ENCODE assay signal across 10 cellular contexts in the genomic region with DNA sequence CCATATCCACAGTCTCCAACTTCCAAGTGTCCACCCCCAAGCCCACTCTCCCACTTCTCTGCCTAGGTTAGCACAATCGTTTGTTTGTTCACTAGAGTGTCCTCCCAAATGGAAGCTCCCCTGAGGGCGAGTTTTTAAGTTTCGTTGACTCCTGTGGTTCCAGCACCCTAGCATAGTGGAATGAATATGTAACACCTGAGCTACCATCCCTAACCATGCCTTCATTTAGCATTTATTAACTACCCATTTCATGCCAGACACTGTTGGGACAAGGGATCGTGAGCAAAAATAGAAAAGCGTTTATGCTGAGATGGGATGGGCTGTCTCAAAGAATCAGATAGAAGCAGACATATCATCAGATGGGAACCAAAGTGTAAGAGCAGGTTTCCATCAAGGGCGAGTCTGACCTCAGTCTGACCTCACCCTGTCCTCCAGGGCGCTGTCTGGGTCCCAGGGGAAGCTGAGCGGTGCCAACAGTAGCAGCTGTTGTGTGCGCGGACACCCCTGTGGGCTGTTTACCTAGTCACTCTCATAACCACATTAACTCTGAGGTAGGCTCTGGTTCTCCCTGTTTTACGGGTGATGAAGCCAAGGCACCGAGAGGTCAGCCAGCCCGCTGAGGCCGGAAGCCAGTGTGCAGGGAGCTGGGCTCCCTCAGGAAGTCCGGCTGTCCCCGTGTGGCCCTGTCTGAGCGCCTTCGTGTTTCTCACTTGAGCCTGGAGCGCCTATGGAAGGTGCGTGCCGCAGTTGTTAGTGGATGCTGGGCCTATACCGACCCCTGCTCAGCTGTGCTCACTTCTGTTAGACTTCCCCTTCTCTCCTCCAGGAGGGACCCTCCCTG. TPM values are rescaled to one million over a fixed set of nuclear protein-coding genes. Genes with fewer than 3 reads are reported as not detected.
DNase-seq lines count a peak whose midpoint lies in the region; ATAC-seq and TF ChIP-seq lines count a peak whose summit lies in the region.
"Had no signal": no experiment of that assay in that cellular context is flagged by ENCODE, and none has a peak within 500 bp of the region (broad histone marks: within the 10 kb centered on the region; RNA-seq: fewer than 3 reads in every experiment).

No MANE protein-coding gene starts in this region.

- H3K9me2 ChIP-seq in SK-N-SH: no peaks in the 10 kb centered on the region

- in situ Hi-C loops in ACHN (cut with HindIII; ENCODE audit: low pct_ligation_motif_present, low pct_unique_long_range_greater_than_20kb, low sequenced_read_pairs): loop anchor here (25.0 kb wide), 1 partner anchor 140 kb away; a partner anchor contains a TSS

- H3K9me3 Mint-ChIP-seq in activated CD8-positive, alpha-beta T cell treated with anti-CD3 and anti-CD28 coated beads for 36 hours: no peaks in the 10 kb centered on the region
- no peaks in the 10 kb centered on the region for H3K9me3 Mint-ChIP-seq in activated CD8-positive, alpha-beta T cell treated with anti-CD3 and anti-CD28 coated beads, Interleukin-2, amount 10 ng/mL, durations not matched to agents 7 days and 5 days (ENCODE audit: insufficient read depth)

- CTCF ChIA-PET in activated CD8-positive, alpha-beta T cell treated with anti-CD3 and anti-CD28 coated beads for 36 hours (lab: Charles Lee): interaction anchor here (1.4 kb wide), 1 partner anchor 9 kb away, joined by 4 read pairs; no protein-coding TSS in a partner anchor
- CTCF ChIA-PET in activated CD8-positive, alpha-beta T cell treated with anti-CD3 and anti-CD28 coated beads, Interleukin-2, amount 10 ng/mL, durations not matched to agents 7 days and 5 days (lab: Charles Lee): interaction anchor here (1.9 kb wide), 1 partner anchor 9 kb away, joined by 6 read pairs; no protein-coding TSS in a partner anchor
- CTCF ChIA-PET in SK-N-SH (lab: Yijun Ruan, JAX): interaction anchor here (0.7 to 5.4 kb wide), 9 partner anchors 10 to 186 kb away, joined by 3 to 47 read pairs (median 3); a partner anchor contains a TSS

- H3K36me3 ChIP-seq in SK-N-SH (replicated peaks in 1 of 2; ENCODE audit: control insufficient read depth in 1 of 2, insufficient read depth in 2 of 2, low read length in 1 of 2): peaks cover 52 to 78% of the 10 kb centered on the region in 2 experiments
- H3K36me3 ChIP-seq in suprapubic skin: peaks cover 76% of the 10 kb centered on the region

- TF ChIP-seq EP300 in SK-N-SH (IDR thresholded peaks at IDR 0.05; ENCODE audit: borderline replicate concordance in 1 of 2, low read depth in 1 of 2, low read length in 1 of 2) (peak in 1 of 2 experiments; percentile 52; a peak in 2 of 4 replicates), suprapubic skin (IDR thresholded peaks at IDR 0.05) (no peak)

- H3F3A ChIP-seq in SK-N-SH (replicated peaks; ENCODE audit: insufficient read depth): peaks cover 10% of the 10 kb centered on the region

- no peak for TF ChIP-seq RAD21 in SK-N-SH (IDR thresholded peaks at IDR 0.05; ENCODE audit: low read length)

- TF ChIP-seq POLR2A in suprapubic skin (IDR thresholded peaks at IDR 0.05): no peak

- WGBS in SK-N-SH (ENCODE audit: low lambda C conversion rate): 74% methylated on average over 12 of the region's 22 CpGs
- 59% methylated on average over 17 of the region's 22 CpGs for WGBS in suprapubic skin

- H3K27ac Mint-ChIP-seq in activated CD8-positive, alpha-beta T cell treated with anti-CD3 and anti-CD28 coated beads for 36 hours: peak overlapping the region; percentile 0
- no peak overlapping the region for H3K27ac Mint-ChIP-seq in activated CD8-positive, alpha-beta T cell treated with anti-CD3 and anti-CD28 coated beads, Interleukin-2, amount 10 ng/mL, durations not matched to agents 7 days and 5 days
- H3K27ac Mint-ChIP-seq: activated CD4-positive, alpha-beta T cell treated with anti-CD3 and anti-CD28 coated beads for 36 hours had no signal

- peaks cover 23% of the 10 kb centered on the region for H3K4me1 Mint-ChIP-seq in activated CD8-positive, alpha-beta T cell treated with anti-CD3 and anti-CD28 coated beads for 36 hours (ENCODE audit: low read depth)
- peaks cover 22% of the 10 kb centered on the region for H3K4me1 Mint-ChIP-seq in activated CD8-positive, alpha-beta T cell treated with anti-CD3 and anti-CD28 coated beads, Interleukin-2, amount 10 ng/mL, durations not matched to agents 7 days and 5 days (ENCODE audit: low read depth)

- intact Hi-C loops in activated CD8-positive, alpha-beta T cell treated with anti-CD3 and anti-CD28 coated beads for 36 hours (cut with micrococcal nuclease): no loop called here

- H4K20me1 ChIP-seq in SK-N-SH (ENCODE audit: insufficient read depth): 0 out of 2 replicates have a peak, but pooled peaks cover 8% of the 10 kb centered on the region

- ATAC-seq in activated CD8-positive, alpha-beta T cell treated with anti-CD3 and anti-CD28 coated beads for 36 hours: no peak
- no peak for ATAC-seq in activated CD8-positive, alpha-beta T cell treated with anti-CD3 and anti-CD28 coated beads, Interleukin-2, amount 10 ng/mL, durations not matched to agents 7 days and 5 days
- no peak for ATAC-seq in HG02973 (IDR thresholded peaks at IDR 0.05; ENCODE audit: unreplicated experiment)
- ATAC-seq in GM18498 (IDR thresholded peaks at IDR 0.05; ENCODE audit: unreplicated experiment): no peak
- ATAC-seq: activated CD4-positive, alpha-beta T cell treated with anti-CD3 and anti-CD28 coated beads for 36 hours had no signal

- DNase-seq in activated CD8-positive, alpha-beta T cell treated with anti-CD3 and anti-CD28 coated beads for 36 hours: no peak
- DNase-seq in activated CD8-positive, alpha-beta T cell treated with anti-CD3 and anti-CD28 coated beads, Interleukin-2, amount 10 ng/mL, durations not matched to agents 7 days and 5 days: no peak
- DNase-seq in SK-N-SH: peak; percentile 72
- peak; percentile 89 for DNase-seq in kidney tubule cell (ENCODE audit: low spot score)
- no peak for DNase-seq in suprapubic skin (ENCODE audit: low spot score in 2 of 2)
- no peak for DNase-seq in ACHN
- DNase-seq: activated CD4-positive, alpha-beta T cell treated with anti-CD3 and anti-CD28 coated beads for 36 hours had no signal

- H3K79me2 ChIP-seq in SK-N-SH (ENCODE audit: insufficient read depth): peaks cover 48% of the 10 kb centered on the region

- no peak for TF ChIP-seq CTCF in activated CD8-positive, alpha-beta T cell treated with anti-CD3 and anti-CD28 coated beads for 36 hours (IDR thresholded peaks at IDR 0.05)
- TF ChIP-seq CTCF in SK-N-SH (IDR thresholded peaks at IDR 0.05) (no peak), suprapubic skin (IDR thresholded peaks at IDR 0.05) (no peak)

- peaks cover 0 to 66% of the 10 kb centered on the region in 2 experiments; a peak in 2 of 4 replicates for H3K4me1 ChIP-seq in SK-N-SH (ENCODE audit: control insufficient read depth in 1 of 2, insufficient read depth in 2 of 2, low read depth in 1 of 2, low read length in 1 of 2)
- H3K4me1 ChIP-seq in suprapubic skin: peaks cover 83% of the 10 kb centered on the region

- H3K4me3 Mint-ChIP-seq in activated CD8-positive, alpha-beta T cell treated with anti-CD3 and anti-CD28 coated beads for 36 hours: no peak overlapping the region
- H3K4me3 Mint-ChIP-seq in activated CD8-positive, alpha-beta T cell treated with anti-CD3 and anti-CD28 coated beads, Interleukin-2, amount 10 ng/mL, durations not matched to agents 7 days and 5 days: no peak overlapping the region
- H3K4me3 Mint-ChIP-seq: activated CD4-positive, alpha-beta T cell treated with anti-CD3 and anti-CD28 coated beads for 36 hours had no signal

- no peak overlapping the region for H2AFZ ChIP-seq in SK-N-SH (ENCODE audit: low read depth)

- peak overlapping the region in 1 of 2 experiments; percentile 92; a peak in 2 of 4 replicates for H3K27ac ChIP-seq in SK-N-SH (ENCODE audit: low read depth in 2 of 2, low read length in 1 of 2)
- peak overlapping the region; percentile 44 for H3K27ac ChIP-seq in suprapubic skin
- H3K27ac ChIP-seq: HL-60 had no signal

- H3K4me2 ChIP-seq in SK-N-SH: no peak overlapping the region

- POLR2A ChIA-PET in activated CD8-positive, alpha-beta T cell treated with anti-CD3 and anti-CD28 coated beads for 36 hours (lab: Charles Lee): interaction anchor here (1.3 to 1.4 kb wide), 2 partner anchors 14 to 43 kb away, joined by 3 to 5 read pairs; no protein-coding TSS in a partner anchor
- POLR2A ChIA-PET in activated CD8-positive, alpha-beta T cell treated with anti-CD3 and anti-CD28 coated beads, Interleukin-2, amount 10 ng/mL, durations not matched to agents 7 days and 5 days (lab: Charles Lee): interaction anchor here (0.6 to 2.2 kb wide), 4 partner anchors 9 to 98 kb away, joined by 3 to 6 read pairs (median 3); a partner anchor contains a TSS
- POLR2A ChIA-PET in SK-N-SH (lab: Yijun Ruan, JAX): interaction anchor here (1.1 to 1.8 kb wide), 5 partner anchors 10 to 44 kb away, joined by 3 to 19 read pairs (median 4); a partner anchor contains a TSS

- H3K27me3 ChIP-seq in SK-N-SH (ENCODE audit: insufficient read depth): no peaks in the 10 kb centered on the region
- no peaks in the 10 kb centered on the region for H3K27me3 ChIP-seq in suprapubic skin

- H3K36me3 Mint-ChIP-seq in activated CD8-positive, alpha-beta T cell treated with anti-CD3 and anti-CD28 coated beads for 36 hours (ENCODE audit: low read depth): peaks cover 31% of the 10 kb centered on the region
- H3K36me3 Mint-ChIP-seq in activated CD8-positive, alpha-beta T cell treated with anti-CD3 and anti-CD28 coated beads, Interleukin-2, amount 10 ng/mL, durations not matched to agents 7 days and 5 days (ENCODE audit: low read depth): peaks cover 71% of the 10 kb centered on the region

- H3K4me3 ChIP-seq in SK-N-SH (ENCODE audit: low read depth in 2 of 2, low read length in 1 of 2): no peak overlapping the region; a peak in 1 of 4 replicates
- H3K4me3 ChIP-seq in suprapubic skin: no peak overlapping the region

- H3K9me3 ChIP-seq in SK-N-SH: no peaks in the 10 kb centered on the region
- no peaks in the 10 kb centered on the region for H3K9me3 ChIP-seq in suprapubic skin

- no peak overlapping the region for H3K9ac ChIP-seq in SK-N-SH

- H3K27me3 Mint-ChIP-seq in activated CD8-positive, alpha-beta T cell treated with anti-CD3 and anti-CD28 coated beads for 36 hours: no peaks in the 10 kb centered on the region
- no peaks in the 10 kb centered on the region for H3K27me3 Mint-ChIP-seq in activated CD8-positive, alpha-beta T cell treated with anti-CD3 and anti-CD28 coated beads, Interleukin-2, amount 10 ng/mL, durations not matched to agents 7 days and 5 days (ENCODE audit: low read depth)
- H3K27me3 Mint-ChIP-seq: activated CD4-positive, alpha-beta T cell treated with anti-CD3 and anti-CD28 coated beads for 36 hours had no signal

RNA-seq across cellular contexts. Expression of a gene that starts 6.2 kb away (rescaled TPM):
- 10 to 100 TPM; 50.1 to 54.5 TPM for total RNA-seq in activated CD8-positive, alpha-beta T cell treated with anti-CD3 and anti-CD28 coated beads for 36 hours
- total RNA-seq in activated CD8-positive, alpha-beta T cell treated with anti-CD3 and anti-CD28 coated beads, Interleukin-2, amount 10 ng/mL, durations not matched to agents 7 days and 5 days: 10 to 100 TPM; 93.4 to 94.6 TPM
- polyA plus RNA-seq in SK-N-SH (2012; rRNA removed): 44.8 and 54.8 TPM in 2 replicates
- polyA plus RNA-seq in SK-N-SH (2012; cell fraction: cytosol; rRNA removed): 24.4 and 36.0 TPM in 2 replicates
- polyA plus RNA-seq in SK-N-SH (2012; cell fraction: nucleus; rRNA removed): 47.8 and 67.5 TPM in 2 replicates
- 10 to 100 TPM; 44.3 to 55.1 (median 47.3) TPM for total RNA-seq in suprapubic skin

RNA-seq across cellular contexts. Expression of a gene that starts 42.4 kb away (rescaled TPM):
- 1 to 10 TPM in 1 of 2 experiments, under 1 TPM in 1; 0.81 to 1.4 TPM for total RNA-seq in activated CD8-positive, alpha-beta T cell treated with anti-CD3 and anti-CD28 coated beads for 36 hours
- under 1 TPM; 0.89 to 0.97 TPM for total RNA-seq in activated CD8-positive, alpha-beta T cell treated with anti-CD3 and anti-CD28 coated beads, Interleukin-2, amount 10 ng/mL, durations not matched to agents 7 days and 5 days
- polyA plus RNA-seq in SK-N-SH (2012; rRNA removed): 1.1 and 1.6 TPM in 2 replicates
- polyA plus RNA-seq in SK-N-SH (2012; cell fraction: cytosol; rRNA removed): 1.2 and 1.3 TPM in 2 replicates
- 5.3 and 5.7 TPM in 2 replicates for polyA plus RNA-seq in SK-N-SH (2012; cell fraction: nucleus; rRNA removed)
- 1 to 10 TPM in 2 of 4 donors, under 1 TPM in 1, not detected in 1; 0.42 to 1.9 (median 1.3) TPM for total RNA-seq in suprapubic skin

RNA-seq across cellular contexts. Expression of a gene that starts 44.4 kb away (rescaled TPM):
- 10 to 100 TPM; 86.7 to 90.3 TPM for total RNA-seq in activated CD8-positive, alpha-beta T cell treated with anti-CD3 and anti-CD28 coated beads for 36 hours
- 10 to 100 TPM; 86.1 to 99.8 TPM for total RNA-seq in activated CD8-positive, alpha-beta T cell treated with anti-CD3 and anti-CD28 coated beads, Interleukin-2, amount 10 ng/mL, durations not matched to agents 7 days and 5 days
- 38.8 and 48.5 TPM in 2 replicates for polyA plus RNA-seq in SK-N-SH (2012; rRNA removed)
- 63.0 and 77.9 TPM in 2 replicates for polyA plus RNA-seq in SK-N-SH (2012; cell fraction: cytosol; rRNA removed)
- 24.5 and 41.2 TPM in 2 replicates for polyA plus RNA-seq in SK-N-SH (2012; cell fraction: nucleus; rRNA removed)
- 10 to 100 TPM; 57.5 to 82.6 (median 60.2) TPM for total RNA-seq in suprapubic skin

RNA-seq across cellular contexts. Expression of a gene that starts 47.1 kb away (rescaled TPM):
- total RNA-seq in activated CD8-positive, alpha-beta T cell treated with anti-CD3 and anti-CD28 coated beads for 36 hours: 10 to 100 TPM; 13.8 to 15.0 TPM
- total RNA-seq in activated CD8-positive, alpha-beta T cell treated with anti-CD3 and anti-CD28 coated beads, Interleukin-2, amount 10 ng/mL, durations not matched to agents 7 days and 5 days: 10 to 100 TPM; 25.7 to 26.2 TPM
- polyA plus RNA-seq in SK-N-SH (2012; rRNA removed): 89.8 and 91.8 TPM in 2 replicates
- 61.8 and 74.3 TPM in 2 replicates for polyA plus RNA-seq in SK-N-SH (2012; cell fraction: cytosol; rRNA removed)
- polyA plus RNA-seq in SK-N-SH (2012; cell fraction: nucleus; rRNA removed): 56.1 and 72.7 TPM in 2 replicates
- total RNA-seq in suprapubic skin: 10 to 100 TPM; 33.7 to 52.5 (median 43.9) TPM

RNA-seq across cellular contexts. Expression of a gene that starts 54.0 kb away (rescaled TPM):
- 100 to 1,000 TPM; 185 to 186 TPM for total RNA-seq in activated CD8-positive, alpha-beta T cell treated with anti-CD3 and anti-CD28 coated beads for 36 hours
- 100 to 1,000 TPM; 177 to 185 TPM for total RNA-seq in activated CD8-positive, alpha-beta T cell treated with anti-CD3 and anti-CD28 coated beads, Interleukin-2, amount 10 ng/mL, durations not matched to agents 7 days and 5 days
- polyA plus RNA-seq in SK-N-SH (2012; rRNA removed): 161 and 163 TPM in 2 replicates
- polyA plus RNA-seq in SK-N-SH (2012; cell fraction: cytosol; rRNA removed): 104 and 131 TPM in 2 replicates
- polyA plus RNA-seq in SK-N-SH (2012; cell fraction: nucleus; rRNA removed): 133 and 176 TPM in 2 replicates
- 10 to 100 TPM; 40.5 to 81.9 (median 72.9) TPM for total RNA-seq in suprapubic skin

Comparison
In these comparisons a context has a peak if more than half of its experiments do, and no peak if none do; other contexts are left out.
1. DNase-seq: peak in SK-N-SH (single experiment) and kidney tubule cell (single experiment); none in activated CD8-positive, alpha-beta T cell treated with anti-CD3 and anti-CD28 coated beads for 36 hours (single experiment), activated CD8-positive, alpha-beta T cell treated with anti-CD3 and anti-CD28 coated beads, Interleukin-2, amount 10 ng/mL, durations not matched to agents 7 days and 5 days (single experiment), suprapubic skin (0 of 2) and ACHN (single experiment).